ENCODE assay signal across 8 cellular contexts in the genomic region with DNA sequence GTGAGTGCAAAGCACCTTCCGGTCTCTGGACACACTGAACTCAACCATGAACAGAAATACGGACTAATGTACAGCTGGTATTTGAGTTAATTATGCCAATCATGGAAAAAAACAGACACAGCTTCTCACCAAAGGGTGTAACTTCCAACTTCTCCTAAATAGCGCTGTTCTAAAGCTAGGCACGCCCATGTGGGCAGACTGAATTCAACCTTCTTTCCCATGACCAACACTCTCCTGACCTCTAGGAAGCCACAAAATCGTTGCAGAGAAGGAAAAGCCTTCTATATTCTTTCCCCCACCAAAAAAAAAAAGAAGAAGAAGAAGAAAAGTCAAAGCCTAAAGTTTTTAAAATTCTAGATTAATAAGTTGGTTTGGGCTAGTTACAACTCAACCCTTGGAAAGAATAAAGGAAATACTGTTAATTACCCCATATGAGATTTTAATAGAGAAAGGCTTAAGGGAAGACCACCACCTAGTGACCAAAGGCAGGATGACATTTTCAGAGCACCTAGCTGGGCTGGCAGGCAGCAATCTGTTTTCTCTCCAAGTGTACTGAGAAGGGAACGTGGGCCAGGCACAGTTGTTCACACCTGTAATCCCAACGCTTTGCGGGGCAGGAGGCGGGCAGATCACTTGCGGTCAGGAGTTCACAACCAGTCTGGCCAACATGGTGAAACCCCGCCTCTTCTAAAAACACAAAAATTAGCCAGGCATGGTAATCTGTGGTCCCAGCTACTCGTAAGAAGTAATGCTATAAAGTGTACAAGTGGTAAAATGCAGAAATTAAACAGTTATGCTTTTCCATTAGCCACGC. TPM values are rescaled to one million over a fixed set of nuclear protein-coding genes. Genes with fewer than 3 reads are reported as not detected.
DNase-seq lines count a peak whose midpoint lies in the region; ATAC-seq, FAIRE-seq and TF ChIP-seq lines count a peak whose summit lies in the region.
"Not testable (repeated sequence)": the region's sequence is repeated elsewhere in the genome, so short reads cannot be mapped to it uniquely, and the experiment has no call there.

No MANE protein-coding gene starts in this region.

- in situ Hi-C loops in GM13977 (cut with MboI; ENCODE audit: low pct_unique_long_range_greater_than_20kb, low sequenced_read_pairs, unreplicated experiment) (loop anchor here (25.0 kb wide), 1 partner anchor 161 kb away; the partner anchor contains the start of gene UQCRC2), HepG2 (cut with HindIII; ENCODE audit: extremely low pct_ligation_motif_present, low pct_unique_long_range_greater_than_20kb) (loop anchor here (25.0 kb wide), 1 partner anchor 286 kb away; the partner anchor contains the start of gene VWA3A), gastrocnemius medialis (cut with MboI; ENCODE audit: low sequenced_read_pairs in 4 of 4) (loop anchor here in 1 of 4 donors (25.0 kb wide), 1 partner anchor 161 kb away; the partner anchor contains the start of gene UQCRC2)

- CTCF ChIA-PET in HepG2 (lab: Yijun Ruan, JAX; ENCODE audit: low intra/inter-chr PET ratio, low total read pairs): interaction anchor here (1.5 kb wide), 1 partner anchor 145 kb away, joined by 6 read pairs; no protein-coding TSS in a partner anchor

- 42 to 50% methylated on average over 8 to 10 of the region's 13 CpGs for WGBS in esophagus squamous epithelium, 2 donors
- WGBS in HepG2 (ENCODE audit: low lambda C conversion rate): 17% methylated on average over 13 of the region's 13 CpGs

- H3K79me2 ChIP-seq in HepG2 (ENCODE audit: insufficient read depth, low read length): not testable (repeated sequence)

- TF ChIP-seq CTCF in AG09319 (IDR thresholded peaks at IDR 0.05; ENCODE audit: low read depth, low read length): peak; percentile 47
- peak; percentile 50 for TF ChIP-seq CTCF in GM13977 (IDR thresholded peaks at IDR 0.05; ENCODE audit: extremely low read depth, insufficient read depth, missing control alignments)
- TF ChIP-seq CTCF in RWPE2 (IDR thresholded peaks at IDR 0.05; ENCODE audit: poor library complexity, severe bottlenecking): peak; percentile 77
- TF ChIP-seq CTCF in esophagus squamous epithelium (IDR thresholded peaks at IDR 0.05): peak in 5 of 6 experiments; percentile 32 to 56 (median 35)
- TF ChIP-seq CTCF in HepG2 (CRISPR knock-in tag; IDR thresholded peaks at IDR 0.05): peak; percentile 71
- peak in 2 of 5 experiments; percentile 25 to 38 for TF ChIP-seq CTCF in gastrocnemius medialis (IDR thresholded peaks at IDR 0.05 in 4 of 5, conservative IDR thresholded peaks at IDR 0.05 in 1 of 5)

- not testable (repeated sequence) for BruUV-seq in HepG2 (replicated peaks; lab: Mats Ljungman, UMichigan)

- DNase-seq in AG09319 (ENCODE audit: extremely low read depth, low read depth); GM13977 (ENCODE audit: low spot score); RWPE2 (ENCODE audit: low spot score); activated naive CD4-positive, alpha-beta T cell treated with anti-CD3 and anti-CD28 coated beads, Interleukin-2, amount 50 U/mL, for 72 hours (ENCODE audit: low spot score in 2 of 2); esophagus squamous epithelium (lab: John Stamatoyannopoulos, UW); gastrocnemius medialis: not testable (repeated sequence)
- peak; percentile 29 for DNase-seq in NCI-H1694 treated with DMSO at 0.1 percent for 48 hours (lab: John Stamatoyannopoulos, UW)
- peak; percentile 46 for DNase-seq in HepG2 (ENCODE audit: low spot score)

- not testable (repeated sequence) for H2AFZ ChIP-seq in HepG2 (ENCODE audit: low read length)

- not testable (repeated sequence) for H4K20me1 ChIP-seq in HepG2 (ENCODE audit: insufficient read depth, low read length)

- ATAC-seq in RWPE2 (ENCODE audit: low read depth): peak; percentile 83
- ATAC-seq in activated naive CD4-positive, alpha-beta T cell treated with anti-CD3 and anti-CD28 coated beads, Interleukin-2, amount 50 U/mL, for 72 hours: peak; percentile 59 to 62
- peak; percentile 94 for ATAC-seq in HepG2
- ATAC-seq in gastrocnemius medialis: peak; percentile 63 to 87

- TF ChIP-seq POLR2A in esophagus squamous epithelium (IDR thresholded peaks at IDR 0.05); HepG2 (IDR thresholded peaks at IDR 0.05; ENCODE audit: insufficient read depth in 1 of 2, low read depth in 2 of 2, low read length in 2 of 2); gastrocnemius medialis (IDR thresholded peaks at IDR 0.05): not testable (repeated sequence)

- H3K9ac ChIP-seq in HepG2 (ENCODE audit: insufficient read depth, low read depth, low read length): not testable (repeated sequence)

- not testable (repeated sequence) for H3K9me3 ChIP-seq in RWPE2 (ENCODE audit: severe bottlenecking); esophagus squamous epithelium; HepG2 (ENCODE audit: low read length); gastrocnemius medialis

- not testable (repeated sequence) for H3K27ac ChIP-seq in RWPE2 (ENCODE audit: poor library complexity, severe bottlenecking); esophagus squamous epithelium; HepG2 (ENCODE audit: extremely low read length, insufficient read depth, low read length); gastrocnemius medialis

- H3K36me3 ChIP-seq in RWPE2 (ENCODE audit: low read depth); esophagus squamous epithelium; HepG2 (replicated peaks in 1 of 2; ENCODE audit: control insufficient read depth in 1 of 2, insufficient read depth in 2 of 2, low read length in 2 of 2); gastrocnemius medialis: not testable (repeated sequence)

- H3K4me2 ChIP-seq in HepG2 (ENCODE audit: low read depth, low read length): peak overlapping the region; percentile 7; the same call in 1 of the 2 replicates

- not testable (repeated sequence) for H3K27ac Mint-ChIP-seq in activated naive CD4-positive, alpha-beta T cell treated with anti-CD3 and anti-CD28 coated beads, Interleukin-2, amount 50 U/mL, for 72 hours

- intact Hi-C loops in esophagus squamous epithelium (cut with DNase I); HepG2 (cut with micrococcal nuclease; ENCODE audit: unreplicated experiment); gastrocnemius medialis (cut with DNase I; ENCODE audit: low total_unique reads): not testable (repeated sequence)

- H3K9me3 Mint-ChIP-seq in activated naive CD4-positive, alpha-beta T cell treated with anti-CD3 and anti-CD28 coated beads, Interleukin-2, amount 50 U/mL, for 72 hours: not testable (repeated sequence)

- POLR2A ChIA-PET in HepG2 (lab: Yijun Ruan, JAX): not testable (repeated sequence)

- TF ChIP-seq EP300 in HepG2 (IDR thresholded peaks at IDR 0.05; ENCODE audit: low read depth in 2 of 2, low read length in 2 of 2); HepG2 (CRISPR knock-in tag; IDR thresholded peaks at IDR 0.05; ENCODE audit: borderline replicate concordance): not testable (repeated sequence)

- not testable (repeated sequence) for FAIRE-seq in HepG2 (lab: Jason Lieb, UNC)

- H3K4me3 ChIP-seq in RWPE2 (ENCODE audit: severe bottlenecking); esophagus squamous epithelium; HepG2 (replicated peaks in 1 of 3; ENCODE audit: insufficient read depth in 1 of 3, low read depth in 2 of 3, low read length in 3 of 3); gastrocnemius medialis: not testable (repeated sequence)

- 0 out of 2 replicates have a peak, but pooled peaks have one; percentile 35 for TF ChIP-seq RAD21 in HepG2 (CRISPR knock-in tag; IDR thresholded peaks at IDR 0.05)

- H3K4me1 ChIP-seq in RWPE2 (ENCODE audit: insufficient read depth, poor library complexity, severe bottlenecking); esophagus squamous epithelium; HepG2 (ENCODE audit: insufficient read depth, low read length); gastrocnemius medialis: not testable (repeated sequence)

- not testable (repeated sequence) for H3K27me3 ChIP-seq in RWPE2 (ENCODE audit: insufficient read depth, poor library complexity, severe bottlenecking); esophagus squamous epithelium; HepG2 (ENCODE audit: control insufficient read depth in 1 of 2, insufficient read depth in 2 of 2, low read length in 2 of 2); gastrocnemius medialis

- not testable (repeated sequence) for H3K36me3 Mint-ChIP-seq in activated naive CD4-positive, alpha-beta T cell treated with anti-CD3 and anti-CD28 coated beads, Interleukin-2, amount 50 U/mL, for 72 hours

RNA-seq across cellular contexts. Expression of gene NPIPB4, which starts 55.8 kb away (rescaled TPM):
- total RNA-seq in activated naive CD4-positive, alpha-beta T cell treated with anti-CD3 and anti-CD28 coated beads, Interleukin-2, amount 50 U/mL, for 72 hours: 100 to 1,000 TPM; 230 to 277 TPM
- total RNA-seq in esophagus squamous epithelium (10 to 100 TPM in 3 of 4 donors, 1 to 10 TPM in 1; 8.7 to 76.9 (median 27.9) TPM), HepG2 (2016; rRNA removed; fragmentation: Illumina TruSeq; extraction: Trizol) (18.8 and 33.9 TPM in 2 replicates), gastrocnemius medialis (10 to 100 TPM in 3 of 4 donors, 1 to 10 TPM in 1; 5.6 to 45.9 (median 15.6) TPM)
- 24.9 and 28.1 TPM in 2 replicates for total RNA-seq in HepG2 (2016; cell fraction: cytosol; rRNA removed; fragmentation: Illumina TruSeq; extraction: Trizol; ENCODE audit: low read depth)
- 16.7 and 36.5 TPM in 2 replicates for total RNA-seq in HepG2 (2016; cell fraction: insoluble cytoplasmic fraction; rRNA removed; fragmentation: Illumina TruSeq; extraction: Trizol)
- 24.3 and 31.1 TPM in 2 replicates for total RNA-seq in HepG2 (2016; cell fraction: membrane; rRNA removed; fragmentation: Illumina TruSeq; extraction: Trizol)
- 105 and 121 TPM in 2 replicates for total RNA-seq in HepG2 (2016; cell fraction: nucleus; rRNA removed; fragmentation: Illumina TruSeq; extraction: Trizol)
- polyA plus RNA-seq in HepG2 (2011; rRNA removed): 33.2 and 41.0 TPM in 2 replicates
- 8.2 and 13.4 TPM in 2 replicates for polyA plus RNA-seq in HepG2 (2011; cell fraction: cytosol; rRNA removed)
- 43.7 and 77.6 TPM in 2 replicates for polyA plus RNA-seq in HepG2 (2011; cell fraction: nucleus; rRNA removed)
- polyA plus RNA-seq in HepG2 (2012): 58.6 and 76.6 TPM in 2 replicates
- polyA plus RNA-seq in HepG2 (2016; cell fraction: cytosol; fragmentation: Illumina TruSeq; extraction: Trizol; ENCODE audit: low read depth): 1.1 and 1.7 TPM in 2 replicates
- 17.2 and 23.3 TPM in 2 replicates for polyA plus RNA-seq in HepG2 (2016; cell fraction: insoluble cytoplasmic fraction; fragmentation: Illumina TruSeq; extraction: Trizol; ENCODE audit: low read depth)
- 6.5 and 6.6 TPM in 2 replicates for polyA plus RNA-seq in HepG2 (2016; cell fraction: membrane; fragmentation: Illumina TruSeq; extraction: Trizol; ENCODE audit: low read depth)
- polyA plus RNA-seq in HepG2 (2016; cell fraction: nucleus; fragmentation: Illumina TruSeq; extraction: Trizol; ENCODE audit: insufficient read depth, low read depth): 481 and 635 TPM in 2 replicates
- polyA minus RNA-seq in HepG2 (2011; rRNA and poly(A)+ RNA removed; ENCODE audit: low replicate concordance): 97.3 and 102 TPM in 2 replicates
- 14.7 and 19.8 TPM in 2 replicates for polyA minus RNA-seq in HepG2 (2011; cell fraction: cytosol; rRNA and poly(A)+ RNA removed)
- polyA minus RNA-seq in HepG2 (2011; cell fraction: nucleus; rRNA and poly(A)+ RNA removed): 211 and 225 TPM in 2 replicates
